ENCODE assay signal across 8 cellular contexts in genomic region chr3:186107148-186108105, GRCh38. TPM values are rescaled to one million over a fixed set of nuclear protein-coding genes. Genes with fewer than 3 reads are reported as not detected.
DNase-seq lines count a peak whose midpoint lies in the region; ATAC-seq, FAIRE-seq and TF ChIP-seq lines count a peak whose summit lies in the region.

No MANE protein-coding gene starts in this region.

- TF ChIP-seq CTCF in A549 (IDR thresholded peaks at IDR 0.05) (no peak), astrocyte (IDR thresholded peaks at IDR 0.05; ENCODE audit: insufficient read depth, low read depth, low read length) (no peak), right atrium auricular region (IDR thresholded peaks at IDR 0.05) (no peak)

- no peak for TF ChIP-seq POLR2A in A549 (IDR thresholded peaks at IDR 0.05; ENCODE audit: low read length)

- no peak for FAIRE-seq in A549 (lab: Jason Lieb, UNC)
- no peak for FAIRE-seq in astrocyte (lab: Jason Lieb, UNC)

- peaks cover 5% of the 10 kb centered on the region for H3K36me3 Mint-ChIP-seq in astrocyte (ENCODE audit: low read depth, unreplicated experiment)

- peak overlapping the region; percentile 63 for H2AFZ ChIP-seq in astrocyte (ENCODE audit: low read depth, low read length)

- H3K27ac ChIP-seq in A549 (peak overlapping the region; percentile 94 to 99), SK-N-MC (no peak overlapping the region), astrocyte (ENCODE audit: low read depth, low read length) (peak overlapping the region; percentile 72), right atrium auricular region (peak overlapping the region; percentile 90 to 94)

- H3K4me3 ChIP-seq in A549: peak overlapping the region; percentile 87
- peak overlapping the region; percentile 87 for H3K4me3 ChIP-seq in SK-N-MC
- H3K4me3 ChIP-seq in astrocyte (ENCODE audit: insufficient read depth, low read depth, low read length): peak overlapping the region; percentile 74
- peak overlapping the region; percentile 82 to 83 for H3K4me3 ChIP-seq in right atrium auricular region

- H3K4me1 ChIP-seq in A549: peaks cover 51% of the 10 kb centered on the region
- H3K4me1 ChIP-seq in astrocyte (ENCODE audit: insufficient read depth, low read length): peaks cover 32% of the 10 kb centered on the region
- peaks cover 0 to 23% of the 10 kb centered on the region in 2 donors for H3K4me1 ChIP-seq in right atrium auricular region

- no peaks in the 10 kb centered on the region for H3K9me3 Mint-ChIP-seq in astrocyte (ENCODE audit: unreplicated experiment)

- peaks cover 30% of the 10 kb centered on the region for H4K20me1 ChIP-seq in astrocyte (ENCODE audit: insufficient read depth, low read length)

- no peak for TF ChIP-seq EP300 in A549 (IDR thresholded peaks at IDR 0.05)

- peaks cover 39% of the 10 kb centered on the region for H3K4me1 Mint-ChIP-seq in astrocyte (ENCODE audit: low read depth, unreplicated experiment)

- peak overlapping the region; percentile 88 for H3K4me3 Mint-ChIP-seq in astrocyte (ENCODE audit: unreplicated experiment)

- POLR2A ChIA-PET in A549 (lab: Yijun Ruan, JAX): interaction anchor here (1.0 to 2.5 kb wide), 3 partner anchors 9 to 463 kb away, joined by 3 to 29 read pairs (median 11); partner anchors contain the start of gene DNAJB11

- no peaks in the 10 kb centered on the region for H3K27me3 ChIP-seq in astrocyte (ENCODE audit: insufficient read depth, low read length)
- no peaks in the 10 kb centered on the region for H3K27me3 ChIP-seq in right atrium auricular region

- WGBS in A549 (ENCODE audit: missing lambda C conversion rate): under 1% methylated on average over 37 of the region's 45 CpGs

- peak overlapping the region; percentile 96 for H3K4me2 ChIP-seq in A549
- H3K4me2 ChIP-seq in astrocyte (ENCODE audit: low read length): peak overlapping the region; percentile 90

- CTCF ChIA-PET in A549 (lab: Yijun Ruan, JAX): no interaction called here

- peak; percentile 22 to 56; a peak in 3 of 6 replicates for ATAC-seq in A549
- ATAC-seq in GM19043 (IDR thresholded peaks at IDR 0.05; ENCODE audit: low read depth, unreplicated experiment): peak; percentile 20
- ATAC-seq in HG03039 (IDR thresholded peaks at IDR 0.05; ENCODE audit: unreplicated experiment): no peak

- peaks cover 40% of the 10 kb centered on the region for H3K79me2 ChIP-seq in astrocyte (ENCODE audit: insufficient read depth, low read length)

- H3K27me3 Mint-ChIP-seq in astrocyte (ENCODE audit: low read depth, unreplicated experiment): peaks cover 18% of the 10 kb centered on the region

- TF ChIP-seq RAD21 in A549 (conservative IDR thresholded peaks at IDR 0.05 in 1 of 2, IDR thresholded peaks at IDR 0.05 in 1 of 2): no peak

- H3K27ac Mint-ChIP-seq in astrocyte (ENCODE audit: unreplicated experiment): peak overlapping the region; percentile 84

- H3K36me3 ChIP-seq in SK-N-MC (ENCODE audit: insufficient read depth, low read length) (no peaks in the 10 kb centered on the region), astrocyte (ENCODE audit: insufficient read depth, low read length) (peaks cover 10% of the 10 kb centered on the region), right atrium auricular region (no peaks in the 10 kb centered on the region)

- no peaks in the 10 kb centered on the region for H3K9me3 ChIP-seq in A549
- H3K9me3 ChIP-seq in SK-N-MC (ENCODE audit: low read depth, low read length): no peaks in the 10 kb centered on the region
- H3K9me3 ChIP-seq in astrocyte (ENCODE audit: insufficient read depth, low read depth, low read length): no peaks in the 10 kb centered on the region
- no peaks in the 10 kb centered on the region for H3K9me3 ChIP-seq in right atrium auricular region

- DNase-seq in A549 (ENCODE audit: low read depth in 1 of 2, low spot score in 1 of 2): peak; percentile 54 to 63
- DNase-seq in NCI-H1417 (lab: John Stamatoyannopoulos, UW): peak; percentile 70 to 91 (median 80)
- DNase-seq in SK-N-MC (ENCODE audit: low read depth, low spot score): peak; percentile 93
- peak; percentile 65 for DNase-seq in astrocyte (ENCODE audit: low read depth)
- DNase-seq in right atrium auricular region (ENCODE audit: low spot score): peak; percentile 71
- DNase-seq in pons (ENCODE audit: low spot score): peak; percentile 72

- H3K9ac ChIP-seq in SK-N-MC (ENCODE audit: insufficient read length) (no peak overlapping the region), astrocyte (ENCODE audit: low read length) (peak overlapping the region; percentile 91)

TF ChIP-seq in A549, 52 proteins besides CTCF, POLR2A, EP300 and RAD21:
- no peak for TF ChIP-seq ZFP36 (IDR thresholded peaks at IDR 0.05; ENCODE audit: borderline replicate concordance, partially characterized antibody)
- TF ChIP-seq PHF8 (IDR thresholded peaks at IDR 0.05; ENCODE audit: borderline replicate concordance, low read depth): no peak
- TF ChIP-seq EHMT2 (IDR thresholded peaks at IDR 0.05; ENCODE audit: low read depth): no peak
- TF ChIP-seq ATOH8 (CRISPR knock-in tag; IDR thresholded peaks at IDR 0.05; ENCODE audit: low read depth): no peak
- TF ChIP-seq MAFK (IDR thresholded peaks at IDR 0.05; ENCODE audit: partially characterized antibody): no peak
- TF ChIP-seq HOXB13 (CRISPR knock-in tag; IDR thresholded peaks at IDR 0.05; ENCODE audit: low read depth): no peak
- no peak for TF ChIP-seq NR3C1 (IDR thresholded peaks at IDR 0.05)

RNA-seq across cellular contexts. Expression of gene ETV5, which starts 1.5 kb away (rescaled TPM):
- polyA plus RNA-seq in A549 (2011; rRNA removed) (47.0 and 54.7 TPM in 2 replicates), A549 (2017; fragmentation: RNase III; extraction: RNeasy Plus Mini Kit Qiagen cat#74134 plus additional on column Dnase treatment) (19.4 to 22.6 TPM (median 20.5 TPM) in 3 replicates)
- polyA plus RNA-seq in A549 (2012; cell fraction: cytosol; rRNA removed): 18.5 and 19.7 TPM in 2 replicates
- polyA plus RNA-seq in A549 (2012; cell fraction: nucleus; rRNA removed): 14.6 and 23.9 TPM in 2 replicates
- polyA minus RNA-seq in A549 (2011; rRNA and poly(A)+ RNA removed): 84.0 and 103 TPM in 2 replicates
- total RNA-seq in astrocyte (55.3 and 58.3 TPM in 2 replicates), right atrium auricular region (10 to 100 TPM; 22.8 to 28.7 TPM)
